ENCODE assay signal across 29 cellular contexts in the genomic region with DNA sequence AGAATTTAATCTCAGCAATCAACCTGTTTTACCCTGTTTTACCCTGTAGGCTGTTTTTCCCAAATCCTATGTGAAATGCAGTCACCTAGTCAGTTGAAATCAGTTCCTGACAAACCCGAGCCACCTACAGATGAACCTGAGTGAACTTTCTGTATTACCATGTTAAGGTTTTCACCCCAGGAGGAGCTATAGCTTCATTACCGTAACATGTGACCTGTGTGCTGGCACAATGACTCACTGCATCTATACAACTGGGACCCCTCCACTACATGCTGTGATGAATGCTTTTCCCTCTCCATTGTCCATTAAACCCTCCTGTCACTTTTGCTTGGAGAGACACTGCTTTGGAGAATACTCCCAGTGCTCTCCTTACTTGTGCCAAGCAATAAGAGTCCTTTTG.
DNase-seq lines count a peak whose midpoint lies in the region; ATAC-seq, FAIRE-seq and TF ChIP-seq lines count a peak whose summit lies in the region.
"Had no signal": no experiment of that assay in that cellular context is flagged by ENCODE, and none has a peak within 500 bp of the region (broad histone marks: within the 10 kb centered on the region; RNA-seq: fewer than 3 reads in every experiment).

No MANE protein-coding gene starts in this region.

- peak; percentile 11 for DNase-seq in A673 (ENCODE audit: low spot score)
- DNase-seq in H7 = peak; percentile 12
- no peak for DNase-seq in H1 (ENCODE audit: low read depth in 1 of 2, low spot score in 2 of 2)
- DNase-seq in iPS-NIHi7 (ENCODE audit: extremely low spot score) = peak; percentile 32
- DNase-seq in suprapubic skin (ENCODE audit: low spot score in 2 of 2) = no peak
- DNase-seq in right lobe of liver = no peak
- DNase-seq: AML-193; C1 segment of cervical spinal cord; CD4-positive, alpha-beta memory T cell; COR-L47; DMS79; EL; GDM1; HCEC 1CT; NCI-H1092; NCI-H1417 treated with DMSO at 0.1 percent for 48 hours; NCI-H1694 treated with DMSO at 0.1 percent for 48 hours; NCI-H2081; NCI-H2171 treated with DMSO at 0.1 percent for 48 hours; NCI-H446; NCI-H524 treated with DMSO at 0.1 percent for 48 hours; NCI-H82; NK-92 treated with Interleukin-12 subunit alpha and Interleukin-12 subunit beta, amount 100 ng/mL, for 24 hours; SJCRH30 had no signal

- no peak overlapping the region for H3K14ac ChIP-seq in H1 (ENCODE audit: insufficient read length)

- no peaks in the 10 kb centered on the region for H3K23me2 ChIP-seq in H1 (ENCODE audit: low read depth, low read length)

- no peak overlapping the region for H4K8ac ChIP-seq in H1 (ENCODE audit: extremely low read depth, insufficient read depth, low read length)

- H4K5ac ChIP-seq in H1 (ENCODE audit: insufficient read length, low read depth, low read length) = no peak overlapping the region

- H3K79me1 ChIP-seq in H1 (ENCODE audit: low read depth, low read length) = no peaks in the 10 kb centered on the region

- 85% methylated on average over 2 of the region's 2 CpGs; no CpG with 5 or more reads in 1 of the 2 experiments for WGBS in H1 (ENCODE audit: extremely low coverage in 1 of 2, insufficient coverage in 1 of 2, insufficient read length in 1 of 2, insufficient replicate concordance in 2 of 2, low coverage in 1 of 2, low lambda C conversion rate in 2 of 2, missing lambda C conversion rate in 1 of 2), 2 experiments
- 68% methylated on average over 2 of the region's 2 CpGs for WGBS in suprapubic skin
- WGBS in right lobe of liver (ENCODE audit: insufficient coverage, low coverage, low lambda C conversion rate, missing lambda C conversion rate) = 46% methylated on average over 2 of the region's 2 CpGs

- peak; percentile 5 to 24; a peak in 1 of 4 replicates for TF ChIP-seq RAD21 in H1 (IDR thresholded peaks at IDR 0.05 in 1 of 2, conservative IDR thresholded peaks at IDR 0.05 in 1 of 2; ENCODE audit: low read depth in 2 of 2, low read length in 2 of 2)

- ATAC-seq in GM18868 (IDR thresholded peaks at IDR 0.05; ENCODE audit: unreplicated experiment) (no peak), HG03108 (IDR thresholded peaks at IDR 0.05; ENCODE audit: unreplicated experiment) (no peak), right lobe of liver (no peak)

- no peak overlapping the region for H3K56ac ChIP-seq in H1 (replicated peaks; ENCODE audit: insufficient read length, low read depth, low read length)

- no peak overlapping the region for H2AK5ac ChIP-seq in H1 (ENCODE audit: low read depth, low read length)

- POLR2A ChIA-PET in A673 (lab: Charles Lee; ENCODE audit: low non-redundant PET) = no interaction called here
- POLR2A ChIA-PET in H1 (lab: Charles Lee; ENCODE audit: partially characterized antibody) = no interaction called here

- H3K79me2 ChIP-seq in H1 (ENCODE audit: control insufficient read depth in 1 of 2, insufficient read depth in 2 of 2, low read length in 2 of 2) = no peaks in the 10 kb centered on the region

- no peak overlapping the region for H3K4me2 ChIP-seq in H1 (ENCODE audit: insufficient read depth in 1 of 2, low read depth in 2 of 2, low read length in 2 of 2)

- H3K23ac ChIP-seq in H1 (ENCODE audit: insufficient read length) = no peak overlapping the region

- no peak overlapping the region for H2BK15ac ChIP-seq in H1 (ENCODE audit: low read length)

- no peak for TF ChIP-seq CTCF in A673 (conservative IDR thresholded peaks at IDR 0.05; ENCODE audit: low read depth, low read length)
- no peak for TF ChIP-seq CTCF in H1 (IDR thresholded peaks at IDR 0.05; ENCODE audit: control extremely low read depth in 1 of 3, insufficient read depth in 1 of 3, low read depth in 1 of 3, low read length in 3 of 3)
- TF ChIP-seq CTCF in suprapubic skin (IDR thresholded peaks at IDR 0.05) = no peak
- no peak for TF ChIP-seq CTCF in right lobe of liver (IDR thresholded peaks at IDR 0.05)

- no peak overlapping the region for H3K27ac ChIP-seq in A673 (ENCODE audit: low read depth, low read length, poor library complexity, severe bottlenecking)
- H3K27ac ChIP-seq in H1 (ENCODE audit: low read depth, low read length) = no peak overlapping the region
- H3K27ac ChIP-seq in suprapubic skin = no peak overlapping the region
- no peak overlapping the region for H3K27ac ChIP-seq in right lobe of liver
- H3K27ac ChIP-seq: SJCRH30 had no signal

- H3K27me3 ChIP-seq in A673 (replicated peaks; ENCODE audit: insufficient read depth, low read depth, low read length, poor library complexity) = no peaks in the 10 kb centered on the region
- no peaks in the 10 kb centered on the region for H3K27me3 ChIP-seq in H7 (ENCODE audit: control insufficient read depth, insufficient read depth, low read length)
- no peaks in the 10 kb centered on the region for H3K27me3 ChIP-seq in H1 (replicated peaks in 1 of 4; ENCODE audit: control insufficient read depth in 3 of 4, extremely low read depth in 1 of 4, insufficient read depth in 3 of 4, low read length in 3 of 4)
- no peaks in the 10 kb centered on the region for H3K27me3 ChIP-seq in suprapubic skin
- H3K27me3 ChIP-seq in right lobe of liver = no peaks in the 10 kb centered on the region
- H3K27me3 ChIP-seq: SJCRH30 had no signal

- peak overlapping the region; percentile 38; the same call in 1 of the 2 replicates for H2AFZ ChIP-seq in H1 (ENCODE audit: low read length)

- no peak overlapping the region for H2BK12ac ChIP-seq in H1 (ENCODE audit: low read depth, low read length)

- H3K9me3 ChIP-seq in A673 (ENCODE audit: low read depth, low read length, poor library complexity, severe bottlenecking) (peaks cover under 1% of the 10 kb centered on the region), H1 (ENCODE audit: insufficient read depth in 2 of 2, low read depth in 1 of 2, low read length in 1 of 2) (no peaks in the 10 kb centered on the region), suprapubic skin (no peaks in the 10 kb centered on the region), right lobe of liver (no peaks in the 10 kb centered on the region)
- H3K9me3 ChIP-seq: SJCRH30 had no signal

- peak; percentile 62 for FAIRE-seq in H1 (lab: Jason Lieb, UNC)
- FAIRE-seq: A204.1, GM12891, GM19239 had no signal

- H3K4ac ChIP-seq in H1 (replicated peaks; ENCODE audit: insufficient read length, low read depth, low read length) = no peak overlapping the region

- H2BK20ac ChIP-seq in H1 (ENCODE audit: low read length) = no peak overlapping the region

- no peak overlapping the region for H4K91ac ChIP-seq in H1 (replicated peaks; ENCODE audit: insufficient read length, low read length)

- TF ChIP-seq POLR2A in H1 (IDR thresholded peaks at IDR 0.05; ENCODE audit: control extremely low read depth in 1 of 2, low read depth in 2 of 2, low read length in 2 of 2) (no peak), suprapubic skin (IDR thresholded peaks at IDR 0.05) (no peak), right lobe of liver (IDR thresholded peaks at IDR 0.05) (no peak)

- H2BK120ac ChIP-seq in H1 (replicated peaks; ENCODE audit: low read depth, low read length) = no peak overlapping the region

- no peak overlapping the region for H3K4me3 ChIP-seq in A673 (ENCODE audit: low read depth, low read length, poor library complexity, severe bottlenecking)
- no peak overlapping the region for H3K4me3 ChIP-seq in H7 (ENCODE audit: insufficient read depth, low read depth, low read length)
- H3K4me3 ChIP-seq in H1 (ENCODE audit: extremely low read depth in 1 of 4, insufficient read depth in 2 of 4, low read depth in 3 of 4, low read length in 4 of 4) = no peak overlapping the region
- H3K4me3 ChIP-seq in suprapubic skin = no peak overlapping the region
- H3K4me3 ChIP-seq in right lobe of liver = no peak overlapping the region
- H3K4me3 ChIP-seq: SJCRH30 had no signal

- TF ChIP-seq EP300 in H1 (IDR thresholded peaks at IDR 0.05; ENCODE audit: borderline replicate concordance in 1 of 2, low read depth in 2 of 2, low read length in 2 of 2) (no peak), suprapubic skin (IDR thresholded peaks at IDR 0.05) (no peak)

- no peaks in the 10 kb centered on the region for H4K20me1 ChIP-seq in H1 (replicated peaks in 1 of 2; ENCODE audit: control insufficient read depth in 1 of 2, insufficient read depth in 2 of 2, low read length in 2 of 2)

- H3K36me3 ChIP-seq in A673 (ENCODE audit: insufficient read depth, low read length, poor library complexity, severe bottlenecking) (no peaks in the 10 kb centered on the region), H7 (replicated peaks; ENCODE audit: control insufficient read depth, insufficient read depth, low read length) (no peaks in the 10 kb centered on the region), H1 (ENCODE audit: control insufficient read depth in 2 of 4, insufficient read depth in 4 of 4, low read length in 3 of 4) (no peaks in the 10 kb centered on the region), suprapubic skin (no peaks in the 10 kb centered on the region), right lobe of liver (no peaks in the 10 kb centered on the region)
- H3K36me3 ChIP-seq: SJCRH30 had no signal

- CTCF ChIA-PET in A673 (lab: Charles Lee) = no interaction called here
- CTCF ChIA-PET in H1 (lab: Charles Lee; ENCODE audit: partially characterized antibody) = no interaction called here

- no peaks in the 10 kb centered on the region for H3K4me1 ChIP-seq in A673 (ENCODE audit: insufficient read depth, low read length, poor library complexity, severe bottlenecking)
- peaks cover 0 to 5% (median 4%) of the 10 kb centered on the region in 4 experiments; a peak in 2 of 7 replicates for H3K4me1 ChIP-seq in H1 (replicated peaks in 1 of 4; ENCODE audit: control insufficient read depth in 3 of 4, insufficient read depth in 4 of 4, low read length in 3 of 4)
- H3K4me1 ChIP-seq in suprapubic skin = no peaks in the 10 kb centered on the region
- no peaks in the 10 kb centered on the region for H3K4me1 ChIP-seq in right lobe of liver
- H3K4me1 ChIP-seq: SJCRH30 had no signal

- no peak overlapping the region; the same call in 1 of the 2 replicates for H3K18ac ChIP-seq in H1 (ENCODE audit: extremely low read depth, low read length)

- H3K9ac ChIP-seq in H1 (replicated peaks in 1 of 4; ENCODE audit: extremely low read depth in 1 of 4, low read depth in 3 of 4, low read length in 3 of 4) = no peak overlapping the region; a peak in 1 of 7 replicates

- H2BK5ac ChIP-seq in H1 (ENCODE audit: low read depth, low read length) = no peak overlapping the region

- no TSS peak for BruUV-seq in A673 (replicated peaks; lab: Mats Ljungman, UMichigan)

- intact Hi-C loops in A673 (cut with micrococcal nuclease; ENCODE audit: unreplicated experiment) (no loop called here), right lobe of liver (cut with DNase I) (no loop called here)

TF ChIP-seq in H1, 55 proteins besides CTCF, POLR2A, EP300 and RAD21:
- TF ChIP-seq JUND (IDR thresholded peaks at IDR 0.05; ENCODE audit: low read length) (peak; percentile 76; the same call in 1 of the 2 replicates), YY1 (IDR thresholded peaks at IDR 0.05; ENCODE audit: low read depth, low read length) (no peak)

Comparison
In these comparisons a context has a peak if more than half of its experiments do, and no peak if none do; other contexts are left out.
1. DNase-seq: peak in A673 (single experiment), H7 (single experiment) and iPS-NIHi7 (single experiment); none in H1 (0 of 2), suprapubic skin (0 of 2) and right lobe of liver (0 of 3).